ENCODE assay signal across 23 cellular contexts in the genomic region with DNA sequence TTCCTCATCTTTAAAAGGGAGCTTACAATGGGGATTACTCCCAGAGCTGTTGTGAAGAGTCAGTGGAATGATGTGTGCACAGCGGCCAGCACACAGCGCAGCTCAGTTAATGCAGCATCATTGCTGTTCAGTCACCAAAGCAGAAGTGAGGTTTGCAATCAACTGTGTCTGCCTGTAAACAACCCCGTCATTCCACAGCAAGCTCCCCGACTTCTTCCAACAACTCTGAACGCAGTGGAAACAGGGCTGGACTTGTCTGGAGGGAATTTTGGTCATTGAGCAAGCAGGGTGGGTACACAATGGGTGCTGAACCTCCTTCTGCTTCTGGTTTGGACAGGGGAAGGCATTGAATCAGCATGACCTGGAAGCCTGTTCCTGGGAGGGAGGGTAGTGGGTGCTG.
DNase-seq lines count a peak whose midpoint lies in the region; ATAC-seq and TF ChIP-seq lines count a peak whose summit lies in the region.
"Had no signal": no experiment of that assay in that cellular context is flagged by ENCODE, and none has a peak within 500 bp of the region (broad histone marks: within the 10 kb centered on the region; RNA-seq: fewer than 3 reads in every experiment).

No MANE protein-coding gene starts in this region.

- TF ChIP-seq CTCF in coronary artery (IDR thresholded peaks at IDR 0.05) (no peak), foreskin keratinocyte (conservative IDR thresholded peaks at IDR 0.05) (no peak), suprapubic skin (IDR thresholded peaks at IDR 0.05) (no peak)

- TF ChIP-seq EP300 in suprapubic skin (IDR thresholded peaks at IDR 0.05), result no peak

- H3K4me3 ChIP-seq in coronary artery (no peak overlapping the region), suprapubic skin (no peak overlapping the region)
- H3K4me3 ChIP-seq: BLaER1 treated with 17β-estradiol and CSF1 and Interleukin-3, amounts not matched to agents 10 nM and 100 nM; GM23338; HAP-1 had no signal

- H3K36me3 ChIP-seq in suprapubic skin, result no peaks in the 10 kb centered on the region
- H3K36me3 ChIP-seq: BLaER1 treated with 17β-estradiol and CSF1 and Interleukin-3, amounts not matched to agents 10 nM and 100 nM; HAP-1 had no signal

- H3K27me3 ChIP-seq in foreskin keratinocyte (no peaks in the 10 kb centered on the region), suprapubic skin (peaks cover 6% of the 10 kb centered on the region)
- H3K27me3 ChIP-seq: BLaER1 treated with 17β-estradiol and CSF1 and Interleukin-3, amounts not matched to agents 10 nM and 100 nM had no signal

- ATAC-seq in activated CD8-positive, alpha-beta memory T cell treated with anti-CD3 and anti-CD28 coated beads, Interleukin-2, amount 10 ng/mL, durations not matched to agents 7 days and 5 days, result no peak
- peak; percentile 75 for ATAC-seq in foreskin keratinocyte
- ATAC-seq: GM23338 had no signal

- WGBS in suprapubic skin, result 67% methylated on average over 1 of the region's 5 CpGs

- H3K4me3 Mint-ChIP-seq in activated CD8-positive, alpha-beta memory T cell treated with anti-CD3 and anti-CD28 coated beads, Interleukin-2, amount 10 ng/mL, durations not matched to agents 7 days and 5 days, result no peak overlapping the region
- H3K4me3 Mint-ChIP-seq: CD4-positive, alpha-beta memory T cell; GM23338; IgD-negative memory B cell had no signal

- DNase-seq in activated CD8-positive, alpha-beta memory T cell treated with anti-CD3 and anti-CD28 coated beads, Interleukin-2, amount 10 ng/mL, durations not matched to agents 7 days and 5 days, result peak; percentile 26
- DNase-seq in activated CD8-positive, alpha-beta memory T cell treated with anti-CD3 and anti-CD28 coated beads for 24 hours, result no peak
- peak; percentile 22 for DNase-seq in coronary artery (ENCODE audit: low spot score)
- peak; percentile 90 to 95 for DNase-seq in foreskin keratinocyte
- peak; percentile 58 for DNase-seq in ureter (ENCODE audit: low spot score)
- DNase-seq in suprapubic skin (ENCODE audit: low spot score in 2 of 2), result no peak
- DNase-seq in activated T-cell treated with anti-CD3 and anti-CD28 coated beads for 4 hours, result no peak
- no peak for DNase-seq in UCSD-AML1 (lab: John Stamatoyannopoulos, UW; ENCODE audit: unreplicated experiment)
- DNase-seq: Caco-2; CD4-positive, alpha-beta memory T cell; DND-41; Karpas-422; NCI-H1694; NCI-H2081; NCI-H2171 treated with DMSO at 0.1 percent for 48 hours; NCI-H524 treated with DMSO at 0.1 percent for 48 hours; OCI-M1; SHP77 had no signal

- H3K27ac Mint-ChIP-seq in activated CD8-positive, alpha-beta memory T cell treated with anti-CD3 and anti-CD28 coated beads, Interleukin-2, amount 10 ng/mL, durations not matched to agents 7 days and 5 days, result no peak overlapping the region
- H3K27ac Mint-ChIP-seq: CD4-positive, alpha-beta memory T cell; GM23338; IgD-negative memory B cell had no signal

- no peaks in the 10 kb centered on the region for H3K27me3 Mint-ChIP-seq in activated CD8-positive, alpha-beta memory T cell treated with anti-CD3 and anti-CD28 coated beads, Interleukin-2, amount 10 ng/mL, durations not matched to agents 7 days and 5 days
- H3K27me3 Mint-ChIP-seq: IgD-negative memory B cell had no signal

- H3K4me1 Mint-ChIP-seq in activated CD8-positive, alpha-beta memory T cell treated with anti-CD3 and anti-CD28 coated beads, Interleukin-2, amount 10 ng/mL, durations not matched to agents 7 days and 5 days, result no peaks in the 10 kb centered on the region
- H3K4me1 Mint-ChIP-seq: CD4-positive, alpha-beta memory T cell; IgD-negative memory B cell had no signal

- H3K36me3 Mint-ChIP-seq in activated CD8-positive, alpha-beta memory T cell treated with anti-CD3 and anti-CD28 coated beads, Interleukin-2, amount 10 ng/mL, durations not matched to agents 7 days and 5 days, result no peaks in the 10 kb centered on the region
- H3K36me3 Mint-ChIP-seq: CD4-positive, alpha-beta memory T cell; IgD-negative memory B cell had no signal

- no peaks in the 10 kb centered on the region for H3K9me3 Mint-ChIP-seq in activated CD8-positive, alpha-beta memory T cell treated with anti-CD3 and anti-CD28 coated beads, Interleukin-2, amount 10 ng/mL, durations not matched to agents 7 days and 5 days (ENCODE audit: low read depth)

- no peak overlapping the region for H3K27ac ChIP-seq in coronary artery
- peak overlapping the region; percentile 15 for H3K27ac ChIP-seq in foreskin keratinocyte
- H3K27ac ChIP-seq in suprapubic skin, result no peak overlapping the region
- H3K27ac ChIP-seq: 22Rv1; BLaER1 treated with 17β-estradiol and CSF1 and Interleukin-3, amounts not matched to agents 10 nM and 100 nM had no signal

- CTCF ChIA-PET in activated CD8-positive, alpha-beta memory T cell treated with anti-CD3 and anti-CD28 coated beads, Interleukin-2, amount 10 ng/mL, durations not matched to agents 7 days and 5 days (lab: Charles Lee), result no interaction called here

- H3K4me1 ChIP-seq in foreskin keratinocyte (peaks cover 9% of the 10 kb centered on the region), suprapubic skin (no peaks in the 10 kb centered on the region)
- H3K4me1 ChIP-seq: Caco-2, HAP-1 had no signal

- no peak for TF ChIP-seq POLR2A in suprapubic skin (IDR thresholded peaks at IDR 0.05)

- no peaks in the 10 kb centered on the region for H3K9me3 ChIP-seq in suprapubic skin
- H3K9me3 ChIP-seq: Caco-2, HAP-1 had no signal

Comparison
In these comparisons a context has a peak if more than half of its experiments do, and no peak if none do; other contexts are left out.
1. DNase-seq: peak in activated CD8-positive, alpha-beta memory T cell treated with anti-CD3 and anti-CD28 coated beads, Interleukin-2, amount 10 ng/mL, durations not matched to agents 7 days and 5 days (single experiment), coronary artery (single experiment), foreskin keratinocyte (2 of 2) and ureter (single experiment); none in activated CD8-positive, alpha-beta memory T cell treated with anti-CD3 and anti-CD28 coated beads for 24 hours (single experiment), suprapubic skin (0 of 2), activated T-cell treated with anti-CD3 and anti-CD28 coated beads for 4 hours (single experiment) and UCSD-AML1 (single experiment).